32 cellular contexts compared by ENCODE assay signal in genomic region chr7:46809886-46810285, GRCh38.
"Had no signal": no experiment of that assay in that cellular context is flagged by ENCODE, and none has a peak within 500 bp of the region (broad histone marks: within the 10 kb centered on the region; RNA-seq: fewer than 3 reads in every experiment).

No MANE protein-coding gene starts in this region.

- DNase-seq: heart right ventricle; kidney; left colon; left lung; lower lobe of right lung; mammary epithelial cell; mesendoderm; mucosa of descending colon; naive thymus-derived CD4-positive, alpha-beta T cell; nucleus accumbens; pancreas; posterior cingulate gyrus; retina; right cardiac atrium; sigmoid colon; small intestine; spleen; stimulated activated CD4-positive, alpha-beta T cell treated with anti-CD3 and anti-CD28 coated beads, Interleukin-1b, Interleukin-23, amount 100 ng/mL, for 48 hours; stimulated activated CD4-positive, alpha-beta T cell treated with anti-CD3 and anti-CD28 coated beads, Interleukin-2, amount 100 ng/mL, for 48 hours; stimulated activated CD4-positive, alpha-beta T cell treated with anti-CD3 and anti-CD28 coated beads, Interleukin-4, amount 100 ng/mL, for 4 hours; stimulated activated CD8-positive, alpha-beta memory T cell treated with anti-CD3 and anti-CD28 coated beads, Interleukin-4, amount 100 ng/mL, for 48 hours; stimulated activated naive CD4-positive, alpha-beta T cell treated with Interleukin-2 at 50 U/mL for 16 hours; stimulated activated naive CD8-positive, alpha-beta T cell treated with anti-CD3 and anti-CD28 coated beads, Interleukin-15, amount 100 ng/mL, for 72 hours; substantia nigra; upper lobe of left lung had no signal

- H3K4me3 ChIP-seq: heart right ventricle, hepatocyte, left lung, lower lobe of right lung, mucosa of descending colon, pancreas, prostate gland, sigmoid colon, spleen, tibial nerve, upper lobe of left lung, vagina had no signal

- H3K27ac Mint-ChIP-seq: mesothelial cell of epicardium; naive thymus-derived CD4-positive, alpha-beta T cell; natural killer cell treated with Interleukin-12 subunit alpha and Interleukin-12 subunit beta and Interleukin-15 and Interleukin-18, amount 100 ng/mL, for 72 hours; stimulated activated memory B cell treated with anti-CD40 and anti-IgM and Interleukin-4, amounts not matched to agents 10 μg/mL and 1 μg/mL and 100 μg/mL, for 72 hours; stimulated activated naive CD8-positive, alpha-beta T cell treated with anti-CD3 and anti-CD28 coated beads, Interleukin-15, amount 100 ng/mL, for 72 hours had no signal

- H3K4me1 Mint-ChIP-seq: naive thymus-derived CD4-positive, alpha-beta T cell; stimulated activated memory B cell treated with anti-CD40 and anti-IgM and Interleukin-4, amounts not matched to agents 10 μg/mL and 1 μg/mL and 100 μg/mL, for 72 hours; stimulated activated naive CD8-positive, alpha-beta T cell treated with anti-CD3 and anti-CD28 coated beads, Interleukin-15, amount 100 ng/mL, for 72 hours had no signal

- H3K27me3 Mint-ChIP-seq: naive thymus-derived CD4-positive, alpha-beta T cell; natural killer cell treated with Interleukin-12 subunit alpha and Interleukin-12 subunit beta and Interleukin-15 and Interleukin-18, amount 100 ng/mL, for 72 hours; stimulated activated memory B cell treated with anti-CD40 and anti-IgM and Interleukin-4, amounts not matched to agents 10 μg/mL and 1 μg/mL and 100 μg/mL, for 72 hours; stimulated activated naive CD8-positive, alpha-beta T cell treated with anti-CD3 and anti-CD28 coated beads, Interleukin-15, amount 100 ng/mL, for 72 hours had no signal

- H3K4me3 Mint-ChIP-seq: mesothelial cell of epicardium; naive thymus-derived CD4-positive, alpha-beta T cell; natural killer cell treated with Interleukin-12 subunit alpha and Interleukin-12 subunit beta and Interleukin-15 and Interleukin-18, amount 100 ng/mL, for 72 hours; stimulated activated memory B cell treated with anti-CD40 and anti-IgM and Interleukin-4, amounts not matched to agents 10 μg/mL and 1 μg/mL and 100 μg/mL, for 72 hours; stimulated activated naive CD8-positive, alpha-beta T cell treated with anti-CD3 and anti-CD28 coated beads, Interleukin-15, amount 100 ng/mL, for 72 hours had no signal

- H3K36me3 Mint-ChIP-seq: mesothelial cell of epicardium; naive thymus-derived CD4-positive, alpha-beta T cell; natural killer cell treated with Interleukin-12 subunit alpha and Interleukin-12 subunit beta and Interleukin-15 and Interleukin-18, amount 100 ng/mL, for 72 hours; stimulated activated memory B cell treated with anti-CD40 and anti-IgM and Interleukin-4, amounts not matched to agents 10 μg/mL and 1 μg/mL and 100 μg/mL, for 72 hours had no signal
